18 cellular contexts compared by ENCODE assay signal in the genomic region with DNA sequence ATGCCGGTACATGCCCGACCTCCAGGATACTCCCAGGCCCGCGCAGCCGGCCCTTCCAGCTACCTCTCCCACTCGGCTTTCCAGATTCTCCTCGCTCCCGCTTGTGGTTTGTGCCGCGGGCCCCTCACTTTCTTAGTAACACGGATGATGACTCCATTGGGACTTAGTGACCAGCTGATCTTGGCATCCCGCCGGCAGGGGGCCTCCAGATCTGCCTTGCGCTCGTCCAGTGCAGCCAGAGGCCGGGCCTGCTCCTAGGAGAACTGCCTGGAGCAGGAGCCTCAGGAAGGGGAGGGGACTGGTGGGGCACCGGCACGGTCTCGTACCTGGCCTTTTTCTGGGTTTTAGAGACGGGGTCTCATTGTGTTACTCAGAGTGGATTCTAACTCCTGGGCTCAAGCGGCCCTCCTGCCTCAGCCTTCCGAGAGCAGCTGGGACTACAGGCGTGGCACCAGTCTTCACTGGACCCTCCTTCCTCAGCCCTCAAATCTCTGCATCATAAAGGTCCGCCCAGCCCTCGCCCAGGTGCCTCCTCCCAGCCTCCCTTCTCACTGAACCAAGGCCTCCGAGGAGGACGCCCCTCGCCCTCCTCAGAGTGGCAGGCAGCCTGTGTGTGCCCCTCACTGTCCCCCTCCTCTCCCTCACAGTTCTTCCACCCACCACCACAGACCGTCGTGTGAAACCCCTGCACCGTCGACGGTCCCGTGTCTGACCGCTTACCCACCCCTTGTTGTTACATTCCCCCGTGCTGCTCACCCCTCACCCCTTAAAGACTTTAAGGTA.
A peak's percentile ranks its signal among the peaks of the same experiment; 100 is the strongest.
DNase-seq lines count a peak whose midpoint lies in the region; ATAC-seq, FAIRE-seq and TF ChIP-seq lines count a peak whose summit lies in the region.
"Had no signal": no experiment of that assay in that cellular context is flagged by ENCODE, and none has a peak within 500 bp of the region (broad histone marks: within the 10 kb centered on the region; RNA-seq: fewer than 3 reads in every experiment).

No MANE protein-coding gene starts in this region.

- no peaks in the 10 kb centered on the region for H3K4me1 ChIP-seq in H9 (ENCODE audit: insufficient read depth, low read length)
- no peaks in the 10 kb centered on the region for H3K4me1 ChIP-seq in astrocyte (ENCODE audit: insufficient read depth, low read length)
- peaks cover 11% of the 10 kb centered on the region; the same call in 1 of the 2 replicates for H3K4me1 ChIP-seq in MM.1S (ENCODE audit: low read length)
- no peaks in the 10 kb centered on the region for H3K4me1 ChIP-seq in uterus

- H3K9ac ChIP-seq in H9 (ENCODE audit: extremely low read depth, insufficient read length, low read length) (no peak overlapping the region), astrocyte (ENCODE audit: low read length) (no peak overlapping the region), MM.1S (ENCODE audit: low read length) (no peak overlapping the region)

- H3K27ac ChIP-seq in H9 (ENCODE audit: insufficient read length, low read depth, low read length): no peak overlapping the region
- H3K27ac ChIP-seq in astrocyte (ENCODE audit: low read depth, low read length): no peak overlapping the region
- no peak overlapping the region for H3K27ac ChIP-seq in MM.1S (ENCODE audit: low read length)
- H3K27ac ChIP-seq in uterus: no peak overlapping the region
- H3K27ac ChIP-seq: esophagus squamous epithelium, upper lobe of left lung had no signal

- ATAC-seq in sciatic nerve: peak; percentile 23
- no peak for ATAC-seq in T-cell (replicated peaks in 1 of 4)
- ATAC-seq in HG03520 (IDR thresholded peaks at IDR 0.05; ENCODE audit: unreplicated experiment): no peak
- ATAC-seq: GM12878 had no signal

- H3K4me3 Mint-ChIP-seq in H9: no peak overlapping the region
- H3K4me3 Mint-ChIP-seq in astrocyte (ENCODE audit: unreplicated experiment): no peak overlapping the region
- H3K4me3 Mint-ChIP-seq in T-cell: no peak overlapping the region
- H3K4me3 Mint-ChIP-seq: activated naive CD8-positive, alpha-beta T cell treated with anti-CD3 and anti-CD28 coated beads for 36 hours; CD14-positive monocyte; immature natural killer cell had no signal

- no peaks in the 10 kb centered on the region for H3K36me3 ChIP-seq in astrocyte (ENCODE audit: insufficient read depth, low read length)
- no peaks in the 10 kb centered on the region for H3K36me3 ChIP-seq in MM.1S (replicated peaks; ENCODE audit: insufficient read depth, low read length)
- no peaks in the 10 kb centered on the region for H3K36me3 ChIP-seq in uterus
- H3K36me3 ChIP-seq: esophagus squamous epithelium, upper lobe of left lung had no signal

- no peak overlapping the region for H4K5ac ChIP-seq in H9 (ENCODE audit: insufficient read length, low read depth, low read length)

- POLR2A ChIA-PET in T-cell (lab: Charles Lee): no interaction called here

- H2BK15ac ChIP-seq in H9 (ENCODE audit: low read depth, low read length): no peak overlapping the region

- H3K56ac ChIP-seq in H9 (ENCODE audit: insufficient read length, low read depth, low read length): no peak overlapping the region

- CTCF ChIA-PET in T-cell (lab: Charles Lee): no interaction called here

- no peak overlapping the region for H2BK120ac ChIP-seq in H9 (ENCODE audit: low read depth, low read length, poor library complexity, severe bottlenecking)

- intact Hi-C loops in sciatic nerve (cut with DNase I): no loop called here
- intact Hi-C loops in uterus (cut with DNase I; ENCODE audit: low total_unique reads): loop anchor here (10.0 kb wide), 1 partner anchor 337 kb away; no protein-coding TSS in a partner anchor

- no peaks in the 10 kb centered on the region for H3K9me2 ChIP-seq in MM.1S (replicated peaks; ENCODE audit: insufficient read depth, low read length)

- H2AFZ ChIP-seq in H9 (ENCODE audit: low read length) (no peak overlapping the region), astrocyte (ENCODE audit: low read depth, low read length) (no peak overlapping the region), MM.1S (ENCODE audit: low read length) (no peak overlapping the region)

- no peak overlapping the region for H3K23ac ChIP-seq in H9 (ENCODE audit: insufficient read length, low read depth, low read length)

- H2BK12ac ChIP-seq in H9 (ENCODE audit: insufficient read length, low read depth, low read length): no peak overlapping the region

- no peaks in the 10 kb centered on the region for H3K79me2 ChIP-seq in H9 (ENCODE audit: insufficient read depth, low read length)
- H3K79me2 ChIP-seq in astrocyte (ENCODE audit: insufficient read depth, low read length): no peaks in the 10 kb centered on the region
- H3K79me2 ChIP-seq in MM.1S (ENCODE audit: low read length): no peaks in the 10 kb centered on the region

- no CpG with 5 or more reads among the region's 36 CpGs for WGBS in H9 (ENCODE audit: extremely low coverage, insufficient read length, low lambda C conversion rate)

- H3K4me2 ChIP-seq in H9 (ENCODE audit: insufficient read depth, insufficient read length, low read length) (no peak overlapping the region), astrocyte (ENCODE audit: low read length) (no peak overlapping the region), MM.1S (ENCODE audit: low read depth, low read length) (no peak overlapping the region)

- no peaks in the 10 kb centered on the region for H3F3A ChIP-seq in MM.1S (ENCODE audit: insufficient read depth, low read length)

- TF ChIP-seq CTCF in H9 (conservative IDR thresholded peaks at IDR 0.05) (peak; percentile 46; the same call in 2 of the 3 replicates), astrocyte (IDR thresholded peaks at IDR 0.05; ENCODE audit: insufficient read depth, low read depth, low read length) (no peak), MM.1S (IDR thresholded peaks at IDR 0.05; ENCODE audit: low read length) (no peak), uterus (IDR thresholded peaks at IDR 0.05) (no peak)

- TF ChIP-seq POLR2A in uterus (IDR thresholded peaks at IDR 0.05): no peak

- no peak overlapping the region for H3K27ac Mint-ChIP-seq in H9
- H3K27ac Mint-ChIP-seq in astrocyte (ENCODE audit: unreplicated experiment): no peak overlapping the region
- no peak overlapping the region for H3K27ac Mint-ChIP-seq in T-cell
- H3K27ac Mint-ChIP-seq: activated naive CD8-positive, alpha-beta T cell treated with anti-CD3 and anti-CD28 coated beads for 36 hours had no signal

- peak; percentile 91 for DNase-seq in H9
- peak; percentile 18 for DNase-seq in astrocyte (ENCODE audit: low read depth)
- peak; percentile 16 for DNase-seq in hepatic stellate cell (ENCODE audit: low spot score)
- no peak for DNase-seq in sciatic nerve (ENCODE audit: low spot score)
- DNase-seq in T-cell: no peak
- DNase-seq in MM.1S: no peak
- no peak for DNase-seq in uterus
- DNase-seq: activated CD8-positive, alpha-beta memory T cell treated with anti-CD3 and anti-CD28 coated beads, Interleukin-2, amount 50 U/mL, for 48 hours; activated naive CD8-positive, alpha-beta T cell treated with anti-CD3 and anti-CD28 coated beads for 36 hours; esophagus squamous epithelium; NCI-H1092 treated with DMSO at 0.1 percent for 48 hours; NCI-H510A; OCI-M1 had no signal

- no peaks in the 10 kb centered on the region; a peak in 1 of 7 replicates for H3K36me3 Mint-ChIP-seq in H9 (ENCODE audit: insufficient read depth in 1 of 3, low read depth in 3 of 3)
- no peaks in the 10 kb centered on the region for H3K36me3 Mint-ChIP-seq in astrocyte (ENCODE audit: low read depth, unreplicated experiment)
- no peaks in the 10 kb centered on the region for H3K36me3 Mint-ChIP-seq in T-cell
- H3K36me3 Mint-ChIP-seq: activated naive CD8-positive, alpha-beta T cell treated with anti-CD3 and anti-CD28 coated beads for 36 hours; CD14-positive monocyte; immature natural killer cell had no signal

- H4K20me1 ChIP-seq in H9 (ENCODE audit: control insufficient read depth, insufficient read depth, insufficient read length) (no peaks in the 10 kb centered on the region), astrocyte (ENCODE audit: insufficient read depth, low read length) (no peaks in the 10 kb centered on the region), MM.1S (ENCODE audit: insufficient read depth, low read length) (no peaks in the 10 kb centered on the region)

- H4K8ac ChIP-seq in H9 (replicated peaks; ENCODE audit: insufficient read length, low read depth, low read length): no peak overlapping the region

- no peak for FAIRE-seq in astrocyte (lab: Jason Lieb, UNC)
- FAIRE-seq: GM12878 had no signal

- no peaks in the 10 kb centered on the region for H3K9me3 Mint-ChIP-seq in H9
- H3K9me3 Mint-ChIP-seq in astrocyte (ENCODE audit: unreplicated experiment): no peaks in the 10 kb centered on the region
- no peaks in the 10 kb centered on the region for H3K9me3 Mint-ChIP-seq in T-cell
- H3K9me3 Mint-ChIP-seq: activated naive CD8-positive, alpha-beta T cell treated with anti-CD3 and anti-CD28 coated beads for 36 hours; immature natural killer cell had no signal

- no peak overlapping the region for H3K4me3 ChIP-seq in astrocyte (ENCODE audit: insufficient read depth, low read depth, low read length)
- H3K4me3 ChIP-seq in MM.1S (ENCODE audit: low read length): no peak overlapping the region
- H3K4me3 ChIP-seq in uterus: no peak overlapping the region
- H3K4me3 ChIP-seq: esophagus squamous epithelium, GM12878, upper lobe of left lung had no signal

- no peak overlapping the region for H3T11ph ChIP-seq in H9 (ENCODE audit: low read length)

- H3K79me1 ChIP-seq in H9 (ENCODE audit: insufficient read depth, low read depth, low read length, poor library complexity, severe bottlenecking): no peaks in the 10 kb centered on the region

- H3K9me3 ChIP-seq in H9 (ENCODE audit: control insufficient read depth, low read depth, low read length): no peaks in the 10 kb centered on the region
- H3K9me3 ChIP-seq in astrocyte (ENCODE audit: insufficient read depth, low read depth, low read length): no peaks in the 10 kb centered on the region
- H3K9me3 ChIP-seq in MM.1S (replicated peaks; ENCODE audit: insufficient read depth, low read length): no peaks in the 10 kb centered on the region
- H3K9me3 ChIP-seq in uterus: no peaks in the 10 kb centered on the region
- H3K9me3 ChIP-seq: esophagus squamous epithelium, upper lobe of left lung had no signal

- no peak overlapping the region for H2BK20ac ChIP-seq in H9 (ENCODE audit: low read depth, low read length, poor library complexity, severe bottlenecking)

- no peak overlapping the region for H2AK5ac ChIP-seq in H9 (ENCODE audit: insufficient read length, low read length)

- H3K27me3 ChIP-seq in H9 (ENCODE audit: insufficient read depth, low read length) (no peaks in the 10 kb centered on the region), astrocyte (ENCODE audit: insufficient read depth, low read length) (peaks cover 4% of the 10 kb centered on the region), MM.1S (replicated peaks; ENCODE audit: insufficient read depth, low read length) (no peaks in the 10 kb centered on the region), uterus (no peaks in the 10 kb centered on the region)
- H3K27me3 ChIP-seq: esophagus squamous epithelium, upper lobe of left lung had no signal

- H3K14ac ChIP-seq in H9 (ENCODE audit: insufficient read depth, low read length): no peak overlapping the region

- H3K23me2 ChIP-seq in H9 (ENCODE audit: insufficient read length, low read depth, low read length, poor library complexity, severe bottlenecking): no peaks in the 10 kb centered on the region

- no peak overlapping the region for H2BK5ac ChIP-seq in H9 (ENCODE audit: insufficient read length, low read length)

- H3K4me1 Mint-ChIP-seq in H9 (peaks cover 12 to 13% of the 10 kb centered on the region in 2 experiments), astrocyte (ENCODE audit: low read depth, unreplicated experiment) (peaks cover 15% of the 10 kb centered on the region), T-cell (peaks cover 10 to 25% (median 11%) of the 10 kb centered on the region in 3 donors)

- no peak overlapping the region for H4K91ac ChIP-seq in H9 (ENCODE audit: insufficient read length, low read depth, low read length)

- peaks cover 2% of the 10 kb centered on the region for H3K27me3 Mint-ChIP-seq in H9 (ENCODE audit: low read depth)
- H3K27me3 Mint-ChIP-seq in astrocyte (ENCODE audit: low read depth, unreplicated experiment): peaks cover 9% of the 10 kb centered on the region
- H3K27me3 Mint-ChIP-seq in T-cell: no peaks in the 10 kb centered on the region
- H3K27me3 Mint-ChIP-seq: activated naive CD8-positive, alpha-beta T cell treated with anti-CD3 and anti-CD28 coated beads for 36 hours had no signal

- H3K18ac ChIP-seq in H9 (ENCODE audit: insufficient read length, low read depth, low read length): no peak overlapping the region

- no peak overlapping the region for H3K4ac ChIP-seq in H9 (ENCODE audit: low read depth, low read length)

Comparison
In these comparisons a context has a peak if more than half of its experiments do, and no peak if none do; other contexts are left out.
1. DNase-seq: peak in H9 (single experiment), astrocyte (single experiment) and hepatic stellate cell (single experiment); none in sciatic nerve (single experiment), T-cell (0 of 34), MM.1S (single experiment) and uterus (0 of 2).